Comparison of ENCODE assay signal across 8 cellular contexts in the genomic region with DNA sequence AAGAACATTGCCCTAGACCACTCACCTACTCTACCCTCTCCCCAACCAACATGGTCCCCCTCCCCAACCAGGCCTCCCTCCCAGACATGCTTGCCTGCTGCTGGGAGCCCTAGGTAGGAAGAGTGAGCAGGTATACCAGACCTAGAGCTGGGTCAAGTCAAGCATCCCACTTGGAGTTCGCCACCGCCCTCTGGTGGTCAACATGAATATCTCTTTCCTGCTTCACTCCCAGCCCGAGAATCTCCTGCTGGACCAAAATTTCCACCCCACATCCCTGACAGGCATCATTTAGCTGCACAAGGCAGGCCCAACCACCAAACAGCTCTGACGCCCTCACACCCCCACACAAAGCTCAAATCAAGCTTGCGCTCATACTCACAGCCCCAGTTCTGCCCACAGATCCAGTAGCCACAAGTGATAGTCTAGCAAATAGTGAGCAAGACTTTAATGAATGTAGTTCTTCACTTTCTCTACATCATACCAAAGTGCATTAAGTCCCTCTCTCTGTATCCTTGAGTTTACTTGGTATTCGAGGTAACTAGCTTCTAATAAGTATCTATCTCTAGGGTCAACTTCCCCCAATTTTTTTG.
DNase-seq lines count a peak whose midpoint lies in the region; ATAC-seq, FAIRE-seq and TF ChIP-seq lines count a peak whose summit lies in the region.

No MANE protein-coding gene starts in this region.

- ATAC-seq in T-helper 17 cell (peak; percentile 64), GM19452 (IDR thresholded peaks at IDR 0.05; ENCODE audit: unreplicated experiment) (no peak)

- no peaks in the 10 kb centered on the region for H3K27me3 ChIP-seq in ascending aorta
- no peaks in the 10 kb centered on the region for H3K27me3 ChIP-seq in hepatocyte
- H3K27me3 ChIP-seq in small intestine (ENCODE audit: control insufficient read depth in 2 of 2, insufficient read depth in 2 of 2, low read length in 2 of 2): no peaks in the 10 kb centered on the region

- H3K9me2 ChIP-seq in hepatocyte (replicated peaks; ENCODE audit: insufficient read depth): no peaks in the 10 kb centered on the region

- peaks cover 41% of the 10 kb centered on the region for H3K27me3 Mint-ChIP-seq in T-helper 17 cell

- H3K4me2 ChIP-seq in hepatocyte: no peak overlapping the region

- H3K27ac ChIP-seq in ascending aorta (peak overlapping the region; percentile 76 to 98), hepatocyte (no peak overlapping the region), small intestine (ENCODE audit: low read depth in 1 of 2, low read length in 1 of 2) (no peak overlapping the region)

- H3K36me3 ChIP-seq in ascending aorta (peaks cover 92 to 95% of the 10 kb centered on the region in 2 donors), hepatocyte (replicated peaks; ENCODE audit: insufficient read depth, low read depth) (no peaks in the 10 kb centered on the region), small intestine (ENCODE audit: control insufficient read depth in 2 of 2, insufficient read depth in 2 of 2, low read length in 2 of 2) (no peaks in the 10 kb centered on the region)

- no peaks in the 10 kb centered on the region for H4K20me1 ChIP-seq in hepatocyte (ENCODE audit: insufficient read depth, poor library complexity, severe bottlenecking)

- peaks cover 11 to 33% of the 10 kb centered on the region in 2 donors for H3K4me1 ChIP-seq in ascending aorta
- H3K4me1 ChIP-seq in hepatocyte (ENCODE audit: insufficient read depth): no peaks in the 10 kb centered on the region
- no peaks in the 10 kb centered on the region for H3K4me1 ChIP-seq in small intestine (ENCODE audit: control insufficient read depth in 2 of 2, insufficient read depth in 1 of 2, low read depth in 1 of 2, low read length in 1 of 2)

- no peaks in the 10 kb centered on the region for H3K9me3 ChIP-seq in T-helper 17 cell (ENCODE audit: control insufficient read depth, low read length, poor library complexity, severe bottlenecking)
- H3K9me3 ChIP-seq in ascending aorta: no peaks in the 10 kb centered on the region
- no peaks in the 10 kb centered on the region for H3K9me3 ChIP-seq in hepatocyte (ENCODE audit: low read depth)
- H3K9me3 ChIP-seq in small intestine (ENCODE audit: control insufficient read depth, low read depth): no peaks in the 10 kb centered on the region

- H3K4me3 Mint-ChIP-seq in T-helper 17 cell: no peak overlapping the region

- no peaks in the 10 kb centered on the region for H3K79me2 ChIP-seq in hepatocyte

- intact Hi-C loops in ascending aorta (cut with DNase I): loop anchor here (2.0 kb wide), 2 partner anchors 96 to 102 kb away; no protein-coding TSS in a partner anchor

- DNase-seq in Ammon's horn (ENCODE audit: low spot score): peak; percentile 90
- peak; percentile 75 for DNase-seq in GM19239 (ENCODE audit: insufficient read length, low spot score)
- peak; percentile 68 for DNase-seq in NAMALWA (ENCODE audit: low spot score)
- peak; percentile 24 to 51 (median 38) for DNase-seq in T-helper 17 cell
- peak in 1 of 2 donors; percentile 81 for DNase-seq in ascending aorta (ENCODE audit: low spot score in 2 of 2)
- DNase-seq in hepatocyte (ENCODE audit: low spot score): peak; percentile 90
- DNase-seq in small intestine: peak; percentile 71

- no peak overlapping the region for H3K27ac Mint-ChIP-seq in T-helper 17 cell

- H3K36me3 Mint-ChIP-seq in T-helper 17 cell (ENCODE audit: low read depth): peaks cover 5% of the 10 kb centered on the region

- TF ChIP-seq CTCF in ascending aorta (IDR thresholded peaks at IDR 0.05) (peak; percentile 69 to 78 (median 73)), hepatocyte (IDR thresholded peaks at IDR 0.05; ENCODE audit: poor library complexity) (peak; percentile 74)

- H3K4me1 Mint-ChIP-seq in T-helper 17 cell: peaks cover 3% of the 10 kb centered on the region

- no peak overlapping the region for H3K4me3 ChIP-seq in ascending aorta
- H3K4me3 ChIP-seq in hepatocyte: no peak overlapping the region
- no peak overlapping the region for H3K4me3 ChIP-seq in small intestine (ENCODE audit: low read depth in 1 of 2, low read length in 2 of 2)

- 22% methylated on average over 6 of the region's 6 CpGs for WGBS in hepatocyte (ENCODE audit: low lambda C conversion rate, missing lambda C conversion rate)
- 13 to 19% (median 15%) methylated on average over 6 of the region's 6 CpGs for whole genome bisulfite sequencing in small intestine, 3 donors

- H2AFZ ChIP-seq in hepatocyte: no peak overlapping the region

- FAIRE-seq in GM19239 (lab: Jason Lieb, UNC): peak; percentile 88
- no peak for FAIRE-seq in small intestine (lab: Jason Lieb, UNC)

Comparison
In these comparisons a context has a peak if more than half of its experiments do, and no peak if none do; other contexts are left out.
1. H3K27ac ChIP-seq: peak in ascending aorta (2 of 2); none in hepatocyte (single experiment) and small intestine (0 of 2).